ENCODE assay signal across 8 cellular contexts in the genomic region with DNA sequence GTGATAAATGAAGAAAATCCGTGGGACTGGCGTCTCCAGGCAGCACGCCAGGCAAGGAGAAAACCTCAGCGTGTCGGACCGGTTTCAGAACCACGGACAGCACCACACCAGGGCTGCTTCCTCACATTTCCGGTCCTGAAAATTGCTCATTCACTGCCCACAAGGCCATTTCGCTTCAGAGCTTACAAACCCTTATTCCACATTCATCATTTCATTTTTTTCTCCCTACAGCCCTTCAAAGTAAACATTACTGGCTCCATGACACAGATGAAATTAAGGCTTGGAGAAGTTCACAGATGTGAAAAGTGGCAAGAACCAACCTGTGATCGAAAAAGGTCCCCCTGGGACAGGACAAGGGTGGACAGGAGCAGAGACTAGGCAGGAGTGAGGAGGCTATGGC. TPM values are rescaled to one million over a fixed set of nuclear protein-coding genes. Genes with fewer than 3 reads are reported as not detected.
DNase-seq lines count a peak whose midpoint lies in the region; ATAC-seq and TF ChIP-seq lines count a peak whose summit lies in the region.

No MANE protein-coding gene starts in this region.

- no peak for TF ChIP-seq CTCF in right atrium auricular region (IDR thresholded peaks at IDR 0.05)

- peaks cover 6% of the 10 kb centered on the region for H3K4me1 Mint-ChIP-seq in T-helper 2 cell treated with Interferon-gamma antibody and Interleukin-4, amounts not matched to agents 5 μg/mL and 100 μg/mL, for 36 hours (ENCODE audit: low read depth)

- no peak overlapping the region for H2AFZ ChIP-seq in mesenchymal stem cell (ENCODE audit: low read depth, low read length)

- no peak overlapping the region for H3K27ac ChIP-seq in right atrium auricular region
- H3K27ac ChIP-seq in mesenchymal stem cell (ENCODE audit: low read length, poor library complexity, severe bottlenecking): no peak overlapping the region

- H3K27me3 Mint-ChIP-seq in T-helper 2 cell treated with Interferon-gamma antibody and Interleukin-4, amounts not matched to agents 5 μg/mL and 100 μg/mL, for 36 hours (ENCODE audit: low read depth): peaks cover 45% of the 10 kb centered on the region

- WGBS in mesenchymal stem cell: 12% methylated on average over 10 of the region's 10 CpGs

- H3K79me1 ChIP-seq in mesenchymal stem cell (replicated peaks; ENCODE audit: low read length, poor library complexity, severe bottlenecking): peaks cover 14% of the 10 kb centered on the region

- H3K4me3 ChIP-seq in right atrium auricular region (no peak overlapping the region), mesenchymal stem cell (ENCODE audit: insufficient read depth in 1 of 2, low read depth in 1 of 2, low read length in 2 of 2) (no peak overlapping the region)

- H3K9me3 ChIP-seq in right atrium auricular region: no peaks in the 10 kb centered on the region
- H3K9me3 ChIP-seq in mesenchymal stem cell (ENCODE audit: control insufficient read depth, low read length): no peaks in the 10 kb centered on the region

- no peak overlapping the region for H3K9ac ChIP-seq in mesenchymal stem cell (ENCODE audit: low read length)

- no peak overlapping the region for H3K4ac ChIP-seq in mesenchymal stem cell (ENCODE audit: low read depth in 1 of 2, low read length in 2 of 2)

- peak; percentile 83 for DNase-seq in Right ventricle myocardium inferior (ENCODE audit: missing footprints)
- no peak for DNase-seq in right atrium auricular region (ENCODE audit: low spot score)
- DNase-seq in T-helper 2 cell treated with Interferon-gamma antibody and Interleukin-4, amounts not matched to agents 5 μg/mL and 100 μg/mL, for 36 hours (ENCODE audit: low spot score): peak; percentile 67
- DNase-seq in dedifferentiated amniotic fluid mesenchymal stem cell (ENCODE audit: extremely low spot score): peak; percentile 81
- DNase-seq in mesenchymal stem cell: peak; percentile 86
- peak; percentile 81 for DNase-seq in ureter (ENCODE audit: low spot score)
- DNase-seq in NCI-H2081 treated with DMSO at 0.1 percent for 48 hours (lab: John Stamatoyannopoulos, UW): no peak
- no peak for DNase-seq in DMS153 treated with DMSO at 0.1 percent for 48 hours (lab: John Stamatoyannopoulos, UW; ENCODE audit: unreplicated experiment)

- H3K36me3 Mint-ChIP-seq in T-helper 2 cell treated with Interferon-gamma antibody and Interleukin-4, amounts not matched to agents 5 μg/mL and 100 μg/mL, for 36 hours (ENCODE audit: low read depth): no peaks in the 10 kb centered on the region

- H3K27me3 ChIP-seq in right atrium auricular region: no peaks in the 10 kb centered on the region
- no peaks in the 10 kb centered on the region for H3K27me3 ChIP-seq in mesenchymal stem cell (ENCODE audit: control insufficient read depth in 1 of 2, insufficient read depth in 1 of 2, low read length in 2 of 2)

- H3K4me2 ChIP-seq in mesenchymal stem cell (ENCODE audit: low read length, poor library complexity, severe bottlenecking): no peak overlapping the region

- no peak overlapping the region for H2BK12ac ChIP-seq in mesenchymal stem cell (ENCODE audit: low read length in 2 of 2)

- H4K91ac ChIP-seq in mesenchymal stem cell (ENCODE audit: low read length): no peak overlapping the region

- no peak overlapping the region for H3K4me3 Mint-ChIP-seq in T-helper 2 cell treated with Interferon-gamma antibody and Interleukin-4, amounts not matched to agents 5 μg/mL and 100 μg/mL, for 36 hours

- H2AK5ac ChIP-seq in mesenchymal stem cell (ENCODE audit: low read length, severe bottlenecking): no peak overlapping the region

- no peak overlapping the region for H3K27ac Mint-ChIP-seq in T-helper 2 cell treated with Interferon-gamma antibody and Interleukin-4, amounts not matched to agents 5 μg/mL and 100 μg/mL, for 36 hours

- H3K9me3 Mint-ChIP-seq in T-helper 2 cell treated with Interferon-gamma antibody and Interleukin-4, amounts not matched to agents 5 μg/mL and 100 μg/mL, for 36 hours: no peaks in the 10 kb centered on the region

- peaks cover 0 to 15% of the 10 kb centered on the region in 2 donors for H3K4me1 ChIP-seq in right atrium auricular region
- H3K4me1 ChIP-seq in mesenchymal stem cell (ENCODE audit: control insufficient read depth, insufficient read depth, low read depth, low read length): peaks cover 42% of the 10 kb centered on the region

- H3K14ac ChIP-seq in mesenchymal stem cell (ENCODE audit: low read length in 2 of 2): no peak overlapping the region

- no peak for ATAC-seq in Right ventricle myocardium inferior

- H3K23ac ChIP-seq in mesenchymal stem cell (ENCODE audit: low read length in 2 of 2): no peak overlapping the region

- no peak overlapping the region for H2BK120ac ChIP-seq in mesenchymal stem cell (ENCODE audit: low read depth, low read length)

- H3K36me3 ChIP-seq in right atrium auricular region: no peaks in the 10 kb centered on the region
- peaks cover 0 to 4% of the 10 kb centered on the region in 2 experiments for H3K36me3 ChIP-seq in mesenchymal stem cell (ENCODE audit: control insufficient read depth in 1 of 2, insufficient read depth in 2 of 2, low read depth in 1 of 2, low read length in 2 of 2)

- H4K8ac ChIP-seq in mesenchymal stem cell (ENCODE audit: low read length): no peak overlapping the region

- intact Hi-C loops in Right ventricle myocardium inferior (cut with DNase I): no loop called here

- no peak overlapping the region for H2BK5ac ChIP-seq in mesenchymal stem cell (ENCODE audit: low read depth, low read length, poor library complexity, severe bottlenecking)

- H3K18ac ChIP-seq in mesenchymal stem cell (ENCODE audit: low read depth in 1 of 2, low read length in 2 of 2): no peak overlapping the region

- no peak overlapping the region for H2BK15ac ChIP-seq in mesenchymal stem cell (ENCODE audit: low read depth, poor library complexity, severe bottlenecking)

RNA-seq across cellular contexts. Expression of a gene that starts 1.5 kb away (rescaled TPM):
- total RNA-seq in Right ventricle myocardium inferior (0.41 TPM), right atrium auricular region (under 1 TPM; 0.22 to 0.79 TPM), ureter (0.13 TPM)
- polyA plus RNA-seq in mesenchymal stem cell (2013, experiment 1 of 2): 5.0 TPM
- polyA plus RNA-seq in mesenchymal stem cell (2013, experiment 2 of 2): 4.9 TPM

RNA-seq across cellular contexts. Expression of a gene that starts 18.9 kb away (rescaled TPM):
- total RNA-seq in Right ventricle myocardium inferior (not detected), right atrium auricular region (under 1 TPM in 1 of 2 donors, not detected in 1; 0.67 TPM), ureter (not detected)
- polyA plus RNA-seq in mesenchymal stem cell (2013, experiment 1 of 2): 1.0 TPM
- 1.0 TPM for polyA plus RNA-seq in mesenchymal stem cell (2013, experiment 2 of 2)

RNA-seq across cellular contexts. Expression of a gene that starts 19.0 kb away (rescaled TPM):
- not detected for total RNA-seq in Right ventricle myocardium inferior
- total RNA-seq in right atrium auricular region: not detected
- polyA plus RNA-seq in mesenchymal stem cell (2013, experiment 1 of 2): not detected
- polyA plus RNA-seq in mesenchymal stem cell (2013, experiment 2 of 2): not detected
- not detected for total RNA-seq in ureter

RNA-seq across cellular contexts. Expression of a gene that starts 35.8 kb away (rescaled TPM):
- total RNA-seq in Right ventricle myocardium inferior (30.0 TPM), right atrium auricular region (10 to 100 TPM; 15.0 to 20.4 TPM), ureter (33.8 TPM)
- polyA plus RNA-seq in mesenchymal stem cell (2013, experiment 1 of 2): 37.2 TPM
- polyA plus RNA-seq in mesenchymal stem cell (2013, experiment 2 of 2): 39.4 TPM

Comparison
In these comparisons a context has a peak if more than half of its experiments do, and no peak if none do; other contexts are left out.
1. DNase-seq: peak in Right ventricle myocardium inferior (single experiment), T-helper 2 cell treated with Interferon-gamma antibody and Interleukin-4, amounts not matched to agents 5 μg/mL and 100 μg/mL, for 36 hours (single experiment), dedifferentiated amniotic fluid mesenchymal stem cell (single experiment), mesenchymal stem cell (single experiment) and ureter (single experiment); none in right atrium auricular region (single experiment), NCI-H2081 treated with DMSO at 0.1 percent for 48 hours (single experiment) and DMS153 treated with DMSO at 0.1 percent for 48 hours (single experiment).